Comparison of ENCODE assay signal across 20 cellular contexts in the genomic region with DNA sequence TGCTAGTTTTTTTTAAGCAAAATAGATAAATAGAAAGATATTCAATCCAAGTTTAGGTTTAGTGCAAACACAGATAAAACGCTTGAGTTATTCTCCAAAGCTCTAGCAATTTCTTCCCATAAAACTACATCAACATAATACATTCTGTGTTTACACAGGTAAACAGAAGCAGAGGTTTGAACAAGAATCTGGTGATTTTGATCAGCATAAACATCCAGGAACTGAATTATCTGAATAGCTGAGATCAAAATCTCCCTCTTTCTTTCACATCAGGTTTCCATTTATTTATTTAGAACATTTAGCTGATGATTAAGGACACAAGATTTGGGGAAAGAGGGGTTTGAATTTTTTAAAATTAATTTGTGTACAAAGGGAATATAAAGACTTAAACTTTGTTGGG.
DNase-seq lines count a peak whose midpoint lies in the region; FAIRE-seq and TF ChIP-seq lines count a peak whose summit lies in the region.
"Had no signal": no experiment of that assay in that cellular context is flagged by ENCODE, and none has a peak within 500 bp of the region (broad histone marks: within the 10 kb centered on the region; RNA-seq: fewer than 3 reads in every experiment).

No MANE protein-coding gene starts in this region.

- no peaks in the 10 kb centered on the region for H3F3A ChIP-seq in SU-DHL-6 (ENCODE audit: insufficient read depth)

- no peaks in the 10 kb centered on the region for H3K9me2 ChIP-seq in SU-DHL-6 (replicated peaks; ENCODE audit: insufficient read depth, low read length)

- no peak overlapping the region for H3K9ac ChIP-seq in SU-DHL-6 (ENCODE audit: low read length)
- H3K9ac ChIP-seq in endothelial cell of umbilical vein (replicated peaks; ENCODE audit: extremely low read depth, insufficient read depth, low read length), result no peak overlapping the region
- H3K9ac ChIP-seq: BLaER1, GM23248 had no signal

- H4K20me1 ChIP-seq in SU-DHL-6 (ENCODE audit: low read depth, low read length) (no peaks in the 10 kb centered on the region), endothelial cell of umbilical vein (replicated peaks; ENCODE audit: control insufficient read depth, extremely low read depth, insufficient read depth, low read length) (no peaks in the 10 kb centered on the region)
- H4K20me1 ChIP-seq: BLaER1 had no signal

- H3K9me3 ChIP-seq in SU-DHL-6 (ENCODE audit: insufficient read depth, low read length) (no peaks in the 10 kb centered on the region), endothelial cell of umbilical vein (replicated peaks; ENCODE audit: control insufficient read depth, insufficient read depth, low read length) (no peaks in the 10 kb centered on the region)
- H3K9me3 ChIP-seq: Caco-2 had no signal

- TF ChIP-seq CTCF in 22Rv1 (IDR thresholded peaks at IDR 0.05) (no peak), LNCaP clone FGC (IDR thresholded peaks at IDR 0.05; ENCODE audit: control insufficient read depth, extremely low read depth, insufficient read depth) (no peak), SU-DHL-6 (IDR thresholded peaks at IDR 0.05; ENCODE audit: insufficient read depth, low read length, poor library complexity, severe bottlenecking) (no peak), endothelial cell of umbilical vein (IDR thresholded peaks at IDR 0.05; ENCODE audit: extremely low read depth in 1 of 2, insufficient read depth in 1 of 2, low read depth in 1 of 2, low read length in 2 of 2) (no peak)

- H3K4me1 ChIP-seq in endothelial cell of umbilical vein (ENCODE audit: control insufficient read depth, extremely low read depth, insufficient read depth, low read length), result peaks cover 15% of the 10 kb centered on the region
- H3K4me1 ChIP-seq: Caco-2 had no signal

- BruUV-seq in endothelial cell of umbilical vein (replicated peaks; lab: Mats Ljungman, UMichigan), result no TSS peak

- H3K27me3 ChIP-seq in SU-DHL-6 (ENCODE audit: low read length) (no peaks in the 10 kb centered on the region), endothelial cell of umbilical vein (ENCODE audit: control insufficient read depth in 2 of 2, insufficient read depth in 2 of 2, low read length in 2 of 2) (no peaks in the 10 kb centered on the region)
- H3K27me3 ChIP-seq: BLaER1 had no signal

- no peaks in the 10 kb centered on the region for H3K9me1 ChIP-seq in endothelial cell of umbilical vein (replicated peaks; ENCODE audit: control insufficient read depth, extremely low read depth, insufficient read depth, low read length)

- H3K27ac ChIP-seq in 22Rv1 (peak overlapping the region; percentile 13), SU-DHL-6 (ENCODE audit: low read depth, low read length) (no peak overlapping the region), endothelial cell of umbilical vein (ENCODE audit: insufficient read depth, low read depth, low read length) (no peak overlapping the region)
- H3K27ac ChIP-seq: BLaER1, C4-2B, GM23248 had no signal

- H3K79me2 ChIP-seq in SU-DHL-6 (ENCODE audit: insufficient read depth, low read length) (no peaks in the 10 kb centered on the region), endothelial cell of umbilical vein (ENCODE audit: control insufficient read depth, insufficient read depth, low read length) (no peaks in the 10 kb centered on the region)

- H3K4me3 ChIP-seq in LNCaP clone FGC (ENCODE audit: low read depth, low read length) (no peak overlapping the region), SU-DHL-6 (ENCODE audit: insufficient read depth, low read length, poor library complexity, severe bottlenecking) (no peak overlapping the region), endothelial cell of umbilical vein (replicated peaks in 1 of 3; ENCODE audit: insufficient read depth in 1 of 3, low read depth in 1 of 3, low read length in 3 of 3) (no peak overlapping the region)
- H3K4me3 ChIP-seq: BLaER1, GM12878, GM23248 had no signal

- dilution Hi-C loops in endothelial cell of umbilical vein (cut with MboI; ENCODE audit: extremely low pct_ligation_motif_present, low sequenced_read_pairs), result no loop called here

- intact Hi-C loops in endothelial cell of umbilical vein (cut with micrococcal nuclease), result no loop called here

- DNase-seq in LNCaP clone FGC (ENCODE audit: low read depth), result peak; percentile 57
- DNase-seq in endothelial cell of umbilical vein (ENCODE audit: low read depth, low spot score), result no peak
- DNase-seq in NCI-H345 (lab: John Stamatoyannopoulos, UW), result no peak
- no peak for DNase-seq in activated CD4-positive, alpha-beta T cell treated with anti-CD3 and anti-CD28 coated beads, Interleukin-2, amount 50 U/mL, for 1 hour
- DNase-seq: Caco-2; CD4-positive, CD25-positive, alpha-beta regulatory T cell; CD8-positive, alpha-beta T cell; DMS153; EL; GDM1; GM23248; H7; HCEC 1CT had no signal

- CTCF ChIA-PET in endothelial cell of umbilical vein (lab: Charles Lee), result no interaction called here

- peak overlapping the region; percentile 79 for H2AFZ ChIP-seq in SU-DHL-6 (ENCODE audit: low read depth, low read length, severe bottlenecking)
- no peak overlapping the region for H2AFZ ChIP-seq in endothelial cell of umbilical vein (ENCODE audit: low read depth, low read length)
- H2AFZ ChIP-seq: GM23248 had no signal

- POLR2A ChIA-PET in endothelial cell of umbilical vein (lab: Charles Lee), result no interaction called here

- FAIRE-seq in endothelial cell of umbilical vein (lab: Jason Lieb, UNC), result peak; percentile 38
- FAIRE-seq: A204.1, GM12878, H1 had no signal

- no peak for TF ChIP-seq POLR2A in endothelial cell of umbilical vein (IDR thresholded peaks at IDR 0.05; ENCODE audit: low read depth, low read length)

- H3K36me3 ChIP-seq in SU-DHL-6 (ENCODE audit: low read length), result no peaks in the 10 kb centered on the region
- H3K36me3 ChIP-seq in endothelial cell of umbilical vein (ENCODE audit: control insufficient read depth in 2 of 2, extremely low read depth in 1 of 2, insufficient read depth in 2 of 2, low read length in 2 of 2), result no peaks in the 10 kb centered on the region
- H3K36me3 ChIP-seq: BLaER1 had no signal

- H3K4me2 ChIP-seq in SU-DHL-6 (ENCODE audit: low read depth, low read length, poor library complexity, severe bottlenecking) (no peak overlapping the region), endothelial cell of umbilical vein (ENCODE audit: insufficient read depth, low read length) (no peak overlapping the region)
- H3K4me2 ChIP-seq: BLaER1 had no signal

TF ChIP-seq in endothelial cell of umbilical vein, 7 proteins besides CTCF, POLR2A, EP300 and RAD21:
- TF ChIP-seq EZH2 (IDR thresholded peaks at IDR 0.05; ENCODE audit: borderline replicate concordance, low read depth, low read length, severe bottlenecking), result no peak
- TF ChIP-seq MYC (IDR thresholded peaks at IDR 0.05; ENCODE audit: low read depth, low read length), result no peak
- TF ChIP-seq JUN (IDR thresholded peaks at IDR 0.05; ENCODE audit: borderline replicate concordance, insufficient read depth, insufficient read length, low read depth), result no peak
- no peak for TF ChIP-seq POLR2AphosphoS5 (IDR thresholded peaks at IDR 0.05; ENCODE audit: insufficient read depth, low read depth, low read length)
- no peak for TF ChIP-seq GATA2 (IDR thresholded peaks at IDR 0.05; ENCODE audit: insufficient read depth, insufficient read length, low read depth, low read length)
